ENCODE assay signal across 21 cellular contexts in genomic region chr2:103484906-103485305, GRCh38.
"Had no signal": no experiment of that assay in that cellular context is flagged by ENCODE, and none has a peak within 500 bp of the region (broad histone marks: within the 10 kb centered on the region; RNA-seq: fewer than 3 reads in every experiment).

No MANE protein-coding gene starts in this region.

- ATAC-seq: heart left ventricle; left colon; left ventricle myocardium superior; naive thymus-derived CD4-positive, alpha-beta T cell; right cardiac atrium; stimulated activated effector memory CD8-positive, alpha-beta T cell treated with anti-CD3 and anti-CD28 coated beads, Interleukin-12 subunit alpha, Interleukin-12 subunit beta, amount 100 ng/mL, for 72 hours; stimulated activated naive CD8-positive, alpha-beta T cell treated with anti-CD3 and anti-CD28 coated beads, Interleukin-15, Interleukin-2, amounts not matched to agents 100 U/mL and 50 U/mL, for 24 hours had no signal

- DNase-seq: cortex of kidney; dorsolateral prefrontal cortex; effector CD8-positive, alpha-beta T cell; foreskin melanocyte; heart left ventricle; left colon; left ventricle myocardium superior; mesendoderm; naive thymus-derived CD4-positive, alpha-beta T cell; right cardiac atrium; stimulated activated CD4-positive, alpha-beta T cell treated with anti-CD3 and anti-CD28 coated beads, Interleukin-2, amount 100 ng/mL, for 48 hours; stimulated activated CD8-positive, alpha-beta memory T cell treated with anti-CD3 and anti-CD28 coated beads, Interleukin-4, amount 100 ng/mL, for 48 hours; stimulated activated naive CD8-positive, alpha-beta T cell treated with anti-CD3 and anti-CD28 coated beads, Interleukin-15, Interleukin-2, amounts not matched to agents 100 U/mL and 50 U/mL, for 24 hours; thyroid gland had no signal

- H3K27ac Mint-ChIP-seq: naive thymus-derived CD4-positive, alpha-beta T cell; stimulated activated effector memory CD8-positive, alpha-beta T cell treated with anti-CD3 and anti-CD28 coated beads, Interleukin-12 subunit alpha, Interleukin-12 subunit beta, amount 100 ng/mL, for 72 hours; type B pancreatic cell had no signal

- FAIRE-seq: urothelium cell line had no signal

- H3K4me2 ChIP-seq: smooth muscle cell had no signal

- H3K27me3 Mint-ChIP-seq: naive thymus-derived CD4-positive, alpha-beta T cell; type B pancreatic cell had no signal

- H3K36me3 Mint-ChIP-seq: naive thymus-derived CD4-positive, alpha-beta T cell; stimulated activated effector memory CD8-positive, alpha-beta T cell treated with anti-CD3 and anti-CD28 coated beads, Interleukin-12 subunit alpha, Interleukin-12 subunit beta, amount 100 ng/mL, for 72 hours; type B pancreatic cell had no signal

- H3K27me3 ChIP-seq: heart left ventricle, neutrophil, suprapubic skin, thyroid gland had no signal

- H3K4me1 Mint-ChIP-seq: naive thymus-derived CD4-positive, alpha-beta T cell; stimulated activated effector memory CD8-positive, alpha-beta T cell treated with anti-CD3 and anti-CD28 coated beads, Interleukin-12 subunit alpha, Interleukin-12 subunit beta, amount 100 ng/mL, for 72 hours had no signal

- H3K4me1 ChIP-seq: heart left ventricle, suprapubic skin, thyroid gland had no signal

- H3K9me3 Mint-ChIP-seq: type B pancreatic cell had no signal

- H3K4me3 Mint-ChIP-seq: naive thymus-derived CD4-positive, alpha-beta T cell; stimulated activated effector memory CD8-positive, alpha-beta T cell treated with anti-CD3 and anti-CD28 coated beads, Interleukin-12 subunit alpha, Interleukin-12 subunit beta, amount 100 ng/mL, for 72 hours; type B pancreatic cell had no signal

- H3K4me3 ChIP-seq: dorsolateral prefrontal cortex, heart left ventricle, lung, smooth muscle cell, suprapubic skin, thyroid gland had no signal

- H3K27ac ChIP-seq: dorsolateral prefrontal cortex, heart left ventricle, neutrophil, suprapubic skin, thyroid gland had no signal

- H3K9me3 ChIP-seq: neutrophil, suprapubic skin, thyroid gland had no signal

- H3K36me3 ChIP-seq: heart left ventricle, neutrophil, suprapubic skin, thyroid gland had no signal
